21 cellular contexts compared by ENCODE assay signal in the genomic region with DNA sequence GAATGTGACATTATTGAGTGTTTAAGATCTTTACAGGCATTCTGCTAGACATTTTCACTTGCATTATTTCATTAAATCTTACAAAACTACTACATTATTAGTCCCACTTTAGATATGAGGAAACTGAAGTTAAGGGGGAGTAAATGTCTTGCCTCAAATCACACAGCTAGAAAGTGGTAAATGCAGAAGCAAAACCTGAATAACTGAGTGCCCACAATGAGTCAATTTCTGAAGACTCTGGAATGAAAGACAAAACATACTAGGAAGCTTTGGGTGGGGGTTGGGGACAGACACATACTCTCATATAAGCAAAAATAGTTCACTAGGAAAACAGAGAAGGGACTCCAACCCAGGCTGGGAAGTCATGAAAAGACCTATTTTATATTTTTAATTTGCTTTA.
"Had no signal": no experiment of that assay in that cellular context is flagged by ENCODE, and none has a peak within 500 bp of the region (broad histone marks: within the 10 kb centered on the region; RNA-seq: fewer than 3 reads in every experiment).

No MANE protein-coding gene starts in this region.

- H3K27me3 Mint-ChIP-seq: activated naive CD8-positive, alpha-beta T cell treated with anti-CD3 and anti-CD28 coated beads for 36 hours; dendritic cell treated with granulocyte-macrophage colony-stimulating factor and Interleukin-4, amounts not matched to agents 40 ng/mL and 50 ng/mL, for 4 days; naive B cell had no signal

- ATAC-seq: gastrocnemius medialis, heart right ventricle, left lung, sciatic nerve had no signal

- H3K27ac Mint-ChIP-seq: activated naive CD8-positive, alpha-beta T cell treated with anti-CD3 and anti-CD28 coated beads for 36 hours; activated T-helper 1 cell treated with anti-CD3 and anti-CD28 coated beads, Interleukin-12 subunit alpha, Interleukin-12 subunit beta, Interleukin-2, Interleukin-4 antibody, amounts not matched to agents 30 ng/mL and 10 ng/mL and 1 ng/mL, durations not matched to agents 14 hours and 24 hours and 36 hours; dendritic cell treated with granulocyte-macrophage colony-stimulating factor and Interleukin-4, amounts not matched to agents 40 ng/mL and 50 ng/mL, for 4 days; naive B cell; neural progenitor cell had no signal

- H3K9me3 ChIP-seq: breast epithelium, gastrocnemius medialis, ovary, thoracic aorta had no signal

- H3K4me1 ChIP-seq: breast epithelium, gastrocnemius medialis, heart right ventricle, left lung, neural progenitor cell, stomach had no signal

- H3K36me3 Mint-ChIP-seq: activated naive CD8-positive, alpha-beta T cell treated with anti-CD3 and anti-CD28 coated beads for 36 hours; naive B cell; neural progenitor cell had no signal

- H3K27me3 ChIP-seq: breast epithelium, gastrocnemius medialis, heart right ventricle, left lung, neural progenitor cell, ovary, stomach had no signal

- H3K4me1 Mint-ChIP-seq: activated naive CD8-positive, alpha-beta T cell treated with anti-CD3 and anti-CD28 coated beads for 36 hours; naive B cell; neural progenitor cell had no signal

- H3K4me3 ChIP-seq: breast epithelium, gastrocnemius medialis, heart right ventricle, left lung, neural progenitor cell, ovary, stomach, thoracic aorta had no signal

- H3K4me3 Mint-ChIP-seq: activated naive CD8-positive, alpha-beta T cell treated with anti-CD3 and anti-CD28 coated beads for 36 hours; activated T-helper 1 cell treated with anti-CD3 and anti-CD28 coated beads, Interleukin-12 subunit alpha, Interleukin-12 subunit beta, Interleukin-2, Interleukin-4 antibody, amounts not matched to agents 30 ng/mL and 10 ng/mL and 1 ng/mL, durations not matched to agents 14 hours and 24 hours and 36 hours; dendritic cell treated with granulocyte-macrophage colony-stimulating factor and Interleukin-4, amounts not matched to agents 40 ng/mL and 50 ng/mL, for 4 days; naive B cell; neural progenitor cell had no signal

- H3K9ac ChIP-seq: neural progenitor cell had no signal

- DNase-seq: activated CD4-positive, CD25-positive, alpha-beta regulatory T cell treated with anti-CD3 and anti-CD28 coated beads, Interleukin-2, amount 50 U/mL, for 72 hours; activated naive CD8-positive, alpha-beta T cell treated with anti-CD3 and anti-CD28 coated beads for 36 hours; amygdala; effector memory CD4-positive, alpha-beta T cell; gastrocnemius medialis; heart right ventricle; islet precursor cell; left lung; mammary epithelial cell; naive B cell; ovary; stimulated activated CD4-positive, alpha-beta T cell treated with anti-CD3 and anti-CD28 coated beads, Interleukin-12 subunit alpha, Interleukin-12 subunit beta, amount 100 ng/mL, for 4 hours; stimulated activated CD4-positive, alpha-beta T cell treated with anti-CD3 and anti-CD28 coated beads, Interleukin-2, amount 100 ng/mL, for 24 hours; stomach; T-helper 9 cell had no signal

- H2AFZ ChIP-seq: neural progenitor cell had no signal

- H3K36me3 ChIP-seq: breast epithelium, gastrocnemius medialis, heart right ventricle, left lung, neural progenitor cell, ovary, stomach, thoracic aorta had no signal

- H3K4me2 ChIP-seq: neural progenitor cell had no signal

- H3K27ac ChIP-seq: breast epithelium, gastrocnemius medialis, heart right ventricle, left lung, neural progenitor cell, ovary, stomach, thoracic aorta had no signal
